In the genomic region with DNA sequence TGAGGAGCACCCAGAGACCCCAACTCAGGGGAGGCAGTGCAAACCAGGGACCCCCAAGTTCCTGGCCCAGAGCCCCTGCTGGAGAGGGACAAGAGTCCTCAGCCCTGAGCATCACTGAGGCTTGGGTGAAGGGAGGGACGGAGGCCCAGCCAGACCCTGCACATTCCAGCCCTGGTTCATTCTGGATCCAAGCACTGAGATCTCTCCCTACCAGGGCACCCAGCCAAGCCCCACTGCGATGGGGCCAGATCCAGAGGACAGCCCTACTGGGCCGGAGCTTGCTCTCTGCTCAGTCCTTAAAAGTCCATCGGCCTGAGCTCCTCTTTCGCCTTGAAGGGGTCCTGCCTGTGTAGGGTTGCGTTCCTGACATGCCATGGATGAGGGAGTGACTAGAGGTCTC, we compare ENCODE assay signal across 17 cellular contexts. TPM values are rescaled to one million over a fixed set of nuclear protein-coding genes. Genes with fewer than 3 reads are reported as not detected.
DNase-seq lines count a peak whose midpoint lies in the region; ATAC-seq and TF ChIP-seq lines count a peak whose summit lies in the region.
"Had no signal": no experiment of that assay in that cellular context is flagged by ENCODE, and none has a peak within 500 bp of the region (broad histone marks: within the 10 kb centered on the region; RNA-seq: fewer than 3 reads in every experiment).

No MANE protein-coding gene starts in this region.

- no peak overlapping the region for H2AFZ ChIP-seq in neuronal stem cell (ENCODE audit: low read length)

- no peaks in the 10 kb centered on the region for H3K27me3 ChIP-seq in heart left ventricle
- H3K27me3 ChIP-seq in neuronal stem cell (ENCODE audit: control insufficient read depth in 3 of 3, insufficient read depth in 3 of 3, low read depth in 1 of 3, low read length in 3 of 3) = no peaks in the 10 kb centered on the region
- H3K27me3 ChIP-seq in uterus = no peaks in the 10 kb centered on the region
- H3K27me3 ChIP-seq: cardiac muscle cell had no signal

- WGBS in heart left ventricle, 4 donors = 34 to 52% (median 43%) methylated on average over 3 to 6 of the region's 6 CpGs
- WGBS in neuronal stem cell (ENCODE audit: extremely low coverage in 2 of 2, insufficient read length in 2 of 2, insufficient replicate concordance in 1 of 2), 2 donors = no CpG with 5 or more reads among the region's 6 CpGs

- intact Hi-C loops in Right ventricle myocardium inferior (cut with DNase I) (no loop called here), cardiac septum (cut with DNase I) (no loop called here), heart left ventricle (cut with DNase I) (no loop called here), uterus (cut with DNase I; ENCODE audit: low total_unique reads) (no loop called here)

- H3K4me1 ChIP-seq in heart left ventricle (peaks cover 0 to 17% (median 4%) of the 10 kb centered on the region in 12 donors), neuronal stem cell (ENCODE audit: control insufficient read depth in 2 of 2, insufficient read depth in 1 of 2, low read depth in 1 of 2, low read length in 2 of 2) (peaks cover 3 to 8% of the 10 kb centered on the region in 2 donors), uterus (peaks cover 0 to 12% of the 10 kb centered on the region in 2 donors)

- no peak overlapping the region for H2BK15ac ChIP-seq in neuronal stem cell (ENCODE audit: low read length)

- H3K36me3 ChIP-seq in heart left ventricle (peaks cover 0 to 5% (median 0%) of the 10 kb centered on the region in 9 donors), neuronal stem cell (replicated peaks in 1 of 2; ENCODE audit: control insufficient read depth in 2 of 2, insufficient read depth in 2 of 2, low read length in 2 of 2) (peaks cover 0 to 6% of the 10 kb centered on the region in 2 donors), uterus (no peaks in the 10 kb centered on the region)
- H3K36me3 ChIP-seq: cardiac muscle cell had no signal

- no peak overlapping the region for H4K91ac ChIP-seq in neuronal stem cell (ENCODE audit: low read depth, low read length, poor library complexity)

- H3K79me1 ChIP-seq in neuronal stem cell (ENCODE audit: low read depth, low read length) = no peaks in the 10 kb centered on the region

- H3K4me3 ChIP-seq in heart left ventricle (no peak overlapping the region), neuronal stem cell (ENCODE audit: low read length in 2 of 2) (no peak overlapping the region), uterus (no peak overlapping the region)
- H3K4me3 ChIP-seq: cardiac muscle cell had no signal

- no peak overlapping the region for H4K8ac ChIP-seq in neuronal stem cell (ENCODE audit: low read depth, low read length)

- no peak overlapping the region for H2AK5ac ChIP-seq in neuronal stem cell (ENCODE audit: low read depth, low read length)

- no peak overlapping the region for H3K14ac ChIP-seq in neuronal stem cell (ENCODE audit: low read length)

- no peak overlapping the region for H2BK12ac ChIP-seq in neuronal stem cell (ENCODE audit: low read length)

- no peak overlapping the region for H3K23ac ChIP-seq in neuronal stem cell (ENCODE audit: low read depth, low read length, poor library complexity)

- ATAC-seq in Right ventricle myocardium inferior (peak; percentile 47), heart left ventricle (peak; percentile 39 to 82 (median 62)), HG03025 (IDR thresholded peaks at IDR 0.05; ENCODE audit: low FRiP score, unreplicated experiment) (no peak)
- ATAC-seq: activated CD8-positive, alpha-beta T cell treated with anti-CD3 and anti-CD28 coated beads, Interleukin-2, amount 10 ng/mL, durations not matched to agents 7 days and 5 days; T-cell had no signal

- TF ChIP-seq POLR2A in heart left ventricle (IDR thresholded peaks at IDR 0.05) (no peak), uterus (IDR thresholded peaks at IDR 0.05) (no peak)

- TF ChIP-seq CTCF in heart left ventricle (IDR thresholded peaks at IDR 0.05) = no peak
- TF ChIP-seq CTCF in uterus (IDR thresholded peaks at IDR 0.05) = no peak

- peak overlapping the region; percentile 24 for H3K9ac ChIP-seq in neuronal stem cell (ENCODE audit: low read depth, low read length, poor library complexity)

- H3K4me2 ChIP-seq in neuronal stem cell (ENCODE audit: insufficient read depth, low read length, poor library complexity, severe bottlenecking) = no peak overlapping the region

- DNase-seq in Right ventricle myocardium inferior (ENCODE audit: missing footprints) (peak; percentile 80), cardiac septum (ENCODE audit: low spot score) (no peak), heart left ventricle (peak in 4 of 5 donors; percentile 49 to 70 (median 56)), neuronal stem cell (ENCODE audit: low spot score) (no peak), uterus (peak; percentile 47 to 61), NCI-H82 treated with DMSO at 0.1 percent for 48 hours (lab: John Stamatoyannopoulos, UW; ENCODE audit: unreplicated experiment) (no peak), AG08395 (ENCODE audit: low spot score) (no peak)
- DNase-seq: activated CD8-positive, alpha-beta T cell treated with anti-CD3 and anti-CD28 coated beads, Interleukin-2, amount 10 ng/mL, durations not matched to agents 7 days and 5 days; activated naive CD8-positive, alpha-beta T cell treated with anti-CD3 and anti-CD28 coated beads for 36 hours; Karpas-422; NCI-H1436; NK-92 treated with Interleukin-12 subunit alpha and Interleukin-12 subunit beta, amount 100 ng/mL, for 24 hours; small intestine; T-cell had no signal

- no peaks in the 10 kb centered on the region for H3K9me3 ChIP-seq in heart left ventricle
- no peaks in the 10 kb centered on the region for H3K9me3 ChIP-seq in neuronal stem cell (replicated peaks in 1 of 2; ENCODE audit: control insufficient read depth in 2 of 2, insufficient read depth in 1 of 2, low read depth in 1 of 2, low read length in 2 of 2)
- H3K9me3 ChIP-seq in uterus = no peaks in the 10 kb centered on the region

- H2BK120ac ChIP-seq in neuronal stem cell (ENCODE audit: low read depth, low read length) = no peak overlapping the region

- no peak overlapping the region for H3K4ac ChIP-seq in neuronal stem cell (ENCODE audit: low read length)

- no peak overlapping the region for H3K18ac ChIP-seq in neuronal stem cell (ENCODE audit: low read length)

- H2BK5ac ChIP-seq in neuronal stem cell (ENCODE audit: low read length) = no peak overlapping the region

- H3K27ac ChIP-seq in heart left ventricle (peak overlapping the region in 3 of 12 donors; percentile 20 to 54 (median 32)), neuronal stem cell (replicated peaks; ENCODE audit: low read length) (no peak overlapping the region), uterus (peak overlapping the region; percentile 20 to 41)
- H3K27ac ChIP-seq: cardiac muscle cell, VCaP had no signal

RNA-seq across cellular contexts. Expression of a gene that starts 40.5 kb away (rescaled TPM):
- total RNA-seq in Right ventricle myocardium inferior (16.4 TPM), cardiac septum (19.1 TPM), heart left ventricle (10 to 100 TPM; 14.8 to 21.2 (median 19.6) TPM), uterus (10 to 100 TPM; 13.1 to 38.3 (median 25.4) TPM)
- polyA plus RNA-seq in heart left ventricle = 10 to 100 TPM in 1 of 2 donors, 1 to 10 TPM in 1; 5.7 to 15.8 TPM
- polyA plus RNA-seq in neuronal stem cell (2013, experiment 1 of 2) = 10.4 TPM
- polyA plus RNA-seq in neuronal stem cell (2013, experiment 2 of 2) = 9.9 TPM

Comparison
In these comparisons a context has a peak if more than half of its experiments do, and no peak if none do; other contexts are left out.
1. DNase-seq: peak in Right ventricle myocardium inferior (single experiment), heart left ventricle (4 of 5) and uterus (2 of 2); none in cardiac septum (single experiment), neuronal stem cell (single experiment), NCI-H82 treated with DMSO at 0.1 percent for 48 hours (single experiment) and AG08395 (single experiment).